In genomic region chr7:74286131-74286530, GRCh38 we compare ENCODE assay signal across 1 cellular context.
TF ChIP-seq lines count a peak whose summit lies in the region.

No MANE protein-coding gene starts in this region.

TF ChIP-seq in HepG2, 621 proteins besides CTCF, POLR2A, EP300 and RAD21:
- TF ChIP-seq MAFF (IDR thresholded peaks at IDR 0.05; ENCODE audit: low read depth, low read length): peak; percentile 69
- no peak for TF ChIP-seq ZXDC (CRISPR knock-in tag; IDR thresholded peaks at IDR 0.05)
- peak; percentile 76 to 80 for TF ChIP-seq MAFK (conservative IDR thresholded peaks at IDR 0.05 in 1 of 2, IDR thresholded peaks at IDR 0.05 in 1 of 2; ENCODE audit: low read length in 2 of 2)
